Comparison of ENCODE assay signal across 8 cellular contexts in genomic region chr12:123634142-123634561, GRCh38. TPM values are rescaled to one million over a fixed set of nuclear protein-coding genes. Genes with fewer than 3 reads are reported as not detected.
DNase-seq lines count a peak whose midpoint lies in the region; ATAC-seq and TF ChIP-seq lines count a peak whose summit lies in the region.

No MANE protein-coding gene starts in this region.

- no peaks in the 10 kb centered on the region for H3K27me3 Mint-ChIP-seq in naive B cell

- no peak for TF ChIP-seq CTCF in BJ (IDR thresholded peaks at IDR 0.05; ENCODE audit: insufficient read depth, low read depth, low read length)
- no peak for TF ChIP-seq CTCF in cardiac fibroblast (IDR thresholded peaks at IDR 0.05; ENCODE audit: low read depth, low read length)

- H3K27ac Mint-ChIP-seq in naive B cell = peak overlapping the region; percentile 95 to 99 (median 98)

- POLR2A ChIA-PET in BJ (lab: Charles Lee) = no interaction called here

- H3K4me1 Mint-ChIP-seq in naive B cell = peaks cover 24 to 32% (median 27%) of the 10 kb centered on the region in 3 donors

- H3K27me3 ChIP-seq in BJ (ENCODE audit: control insufficient read depth, insufficient read depth, low read length) = no peaks in the 10 kb centered on the region

- ATAC-seq in naive B cell (ENCODE audit: low read depth in 2 of 2) (no peak), HG03469 (IDR thresholded peaks at IDR 0.05; ENCODE audit: unreplicated experiment) (no peak), HG03571 (IDR thresholded peaks at IDR 0.05; ENCODE audit: unreplicated experiment) (no peak)

- peaks cover 8% of the 10 kb centered on the region for H3K36me3 ChIP-seq in BJ (ENCODE audit: control insufficient read depth, insufficient read depth, low read length)

- H3K4me3 Mint-ChIP-seq in naive B cell = peak overlapping the region; percentile 89 to 99 (median 98)

- peak overlapping the region; percentile 55 for H3K4me3 ChIP-seq in BJ (ENCODE audit: low read depth, low read length)
- peak overlapping the region; percentile 99 for H3K4me3 ChIP-seq in Jurkat, Clone E6-1 (ENCODE audit: low read length)
- H3K4me3 ChIP-seq in cardiac fibroblast (replicated peaks in 1 of 2; ENCODE audit: low read depth in 2 of 2, low read length in 2 of 2) = peak overlapping the region; percentile 91 to 94

- CTCF ChIA-PET in BJ (lab: Yijun Ruan, JAX) = no interaction called here

- H3K36me3 Mint-ChIP-seq in naive B cell = peaks cover 5 to 13% of the 10 kb centered on the region in 2 donors

- H3K9me3 Mint-ChIP-seq in naive B cell = no peaks in the 10 kb centered on the region

- DNase-seq in BJ (ENCODE audit: low read depth) (no peak), cardiac fibroblast (ENCODE audit: low read depth in 2 of 2) (no peak), naive B cell (no peak), COR-L47 (lab: John Stamatoyannopoulos, UW) (no peak), HPDE6-E6E7 (ENCODE audit: extremely low spot score) (no peak)
- no peak for DNase-seq in Jurkat, Clone E6-1 (ENCODE audit: low read depth, low spot score)

RNA-seq across cellular contexts. Expression of gene GTF2H3, which starts 0.5 kb away (rescaled TPM):
- polyA plus RNA-seq in BJ (2011; rRNA removed) (19.6 and 40.5 TPM in 2 replicates), naive B cell (ENCODE audit: low read depth in 6 of 6) (10 to 100 TPM; 18.6 to 43.7 (median 32.1) TPM)
- 9.2 and 14.6 TPM in 2 replicates for polyA minus RNA-seq in BJ (2011; rRNA and poly(A)+ RNA removed)
- polyA plus RNA-seq in Jurkat, Clone E6-1 (2012; ENCODE audit: insufficient read depth, insufficient read length) = 30.2 TPM

RNA-seq across cellular contexts. Expression of gene EIF2B1, which starts 0.7 kb away (rescaled TPM):
- polyA plus RNA-seq in BJ (2011; rRNA removed) = 27.4 and 29.9 TPM in 2 replicates
- polyA minus RNA-seq in BJ (2011; rRNA and poly(A)+ RNA removed) = 8.9 and 10.2 TPM in 2 replicates
- 77.3 TPM for polyA plus RNA-seq in Jurkat, Clone E6-1 (2012; ENCODE audit: insufficient read depth, insufficient read length)
- 10 to 100 TPM; 54.1 to 79.3 (median 71.9) TPM for polyA plus RNA-seq in naive B cell (ENCODE audit: low read depth in 6 of 6)

RNA-seq across cellular contexts. Expression of gene DDX55, which starts 32.3 kb away (rescaled TPM):
- polyA plus RNA-seq in BJ (2011; rRNA removed) (13.0 and 13.8 TPM in 2 replicates), naive B cell (ENCODE audit: low read depth in 6 of 6) (10 to 100 TPM; 12.2 to 21.3 (median 15.4) TPM)
- polyA minus RNA-seq in BJ (2011; rRNA and poly(A)+ RNA removed) = 5.1 and 6.9 TPM in 2 replicates
- 57.4 TPM for polyA plus RNA-seq in Jurkat, Clone E6-1 (2012; ENCODE audit: insufficient read depth, insufficient read length)

RNA-seq across cellular contexts. Expression of gene TCTN2, which starts 36.8 kb away (rescaled TPM):
- polyA plus RNA-seq in BJ (2011; rRNA removed) = 5.8 and 8.1 TPM in 2 replicates
- polyA minus RNA-seq in BJ (2011; rRNA and poly(A)+ RNA removed) = 6.0 and 6.6 TPM in 2 replicates
- polyA plus RNA-seq in Jurkat, Clone E6-1 (2012; ENCODE audit: insufficient read depth, insufficient read length) = 2.7 TPM
- polyA plus RNA-seq in naive B cell (ENCODE audit: low read depth in 6 of 6) = 1 to 10 TPM in 4 of 6 donors, under 1 TPM in 1, not detected in 1; 0.64 to 3.7 (median 1.5) TPM

RNA-seq across cellular contexts. Expression of gene TMED2, which starts 49.8 kb away (rescaled TPM):
- polyA plus RNA-seq in BJ (2011; rRNA removed) (167 and 282 TPM in 2 replicates), naive B cell (ENCODE audit: low read depth in 6 of 6) (100 to 1,000 TPM; 214 to 412 (median 283) TPM)
- polyA minus RNA-seq in BJ (2011; rRNA and poly(A)+ RNA removed) = 92.5 and 105 TPM in 2 replicates
- polyA plus RNA-seq in Jurkat, Clone E6-1 (2012; ENCODE audit: insufficient read depth, insufficient read length) = 122 TPM
